ENCODE assay signal across 8 cellular contexts in genomic region chr2:218291318-218291933, GRCh38. TPM values are rescaled to one million over a fixed set of nuclear protein-coding genes. Genes with fewer than 3 reads are reported as not detected.
DNase-seq lines count a peak whose midpoint lies in the region; ATAC-seq, FAIRE-seq and TF ChIP-seq lines count a peak whose summit lies in the region.

No MANE protein-coding gene starts in this region.

- H3K27me3 Mint-ChIP-seq in brain: peaks cover 8% of the 10 kb centered on the region

- no peaks in the 10 kb centered on the region for H3K36me3 Mint-ChIP-seq in brain

- H3K36me3 ChIP-seq in HUES48 (ENCODE audit: control insufficient read depth, insufficient read depth, low read length) (no peaks in the 10 kb centered on the region), thyroid gland (no peaks in the 10 kb centered on the region)

- TF ChIP-seq POLR2A in A549 (IDR thresholded peaks at IDR 0.05; ENCODE audit: low read length) (no peak), thyroid gland (IDR thresholded peaks at IDR 0.05) (peak in 1 of 2 donors; percentile 24)

- peak overlapping the region; percentile 91 for H3K4me3 ChIP-seq in A549
- H3K4me3 ChIP-seq in HUES48 (ENCODE audit: low read depth, low read length): peak overlapping the region; percentile 66
- H3K4me3 ChIP-seq in thyroid gland (replicated peaks in 1 of 3): peak overlapping the region; percentile 15 to 76 (median 37)

- H3K9me3 ChIP-seq in A549 (no peaks in the 10 kb centered on the region), HUES48 (ENCODE audit: control insufficient read depth, insufficient read depth, low read length) (no peaks in the 10 kb centered on the region), thyroid gland (no peaks in the 10 kb centered on the region)

- H3K27ac ChIP-seq in A549 (peak overlapping the region; percentile 92 to 97), HUES48 (ENCODE audit: low read depth, low read length) (no peak overlapping the region), thyroid gland (peak overlapping the region; percentile 90 to 98 (median 97))

- no peak for TF ChIP-seq EP300 in A549 (IDR thresholded peaks at IDR 0.05)

- H3K27me3 ChIP-seq in HUES48 (ENCODE audit: control insufficient read depth, insufficient read depth, low read length) (no peaks in the 10 kb centered on the region; the same call in 1 of the 2 replicates), thyroid gland (no peaks in the 10 kb centered on the region)

- TF ChIP-seq RAD21 in A549 (conservative IDR thresholded peaks at IDR 0.05 in 1 of 2, IDR thresholded peaks at IDR 0.05 in 1 of 2): no peak

- POLR2A ChIA-PET in A549 (lab: Yijun Ruan, JAX): no interaction called here

- peak overlapping the region in 3 of 5 experiments; percentile 47 to 90 (median 70) for H3K27ac Mint-ChIP-seq in brain

- H3K9ac ChIP-seq in HUES48 (ENCODE audit: low read depth, low read length): no peak overlapping the region

- peaks cover 46% of the 10 kb centered on the region for H3K4me1 ChIP-seq in A549
- peaks cover 26% of the 10 kb centered on the region for H3K4me1 ChIP-seq in HUES48 (ENCODE audit: control insufficient read depth, insufficient read depth, low read length)
- H3K4me1 ChIP-seq in thyroid gland: peaks cover 84 to 90% of the 10 kb centered on the region in 2 donors

- peaks cover 50% of the 10 kb centered on the region for H3K4me1 Mint-ChIP-seq in brain

- ATAC-seq in A549: peak; percentile 5 to 16; a peak in 5 of 6 replicates
- ATAC-seq in left colon: peak; percentile 8

- FAIRE-seq in A549 (lab: Jason Lieb, UNC): no peak

- intact Hi-C loops in left colon (cut with DNase I, micrococcal nuclease): no loop called here
- intact Hi-C loops in thyroid gland (cut with DNase I): no loop called here

- WGBS in A549 (ENCODE audit: missing lambda C conversion rate): 47% methylated on average over 8 of the region's 8 CpGs
- 42% methylated on average over 8 of the region's 8 CpGs for WGBS in thyroid gland, 2 donors

- CTCF ChIA-PET in A549 (lab: Yijun Ruan, JAX): interaction anchor here (0.6 to 4.2 kb wide), 14 partner anchors 8 to 978 kb away, joined by 3 to 40 read pairs (median 8); partner anchors contain the start of genes AAMP, CATIP, PNKD and RNF25

- peak overlapping the region in 4 of 5 experiments; percentile 44 to 72 (median 60) for H3K4me3 Mint-ChIP-seq in brain

- DNase-seq in A549 (ENCODE audit: low read depth in 1 of 2, low spot score in 1 of 2) (no peak), left colon (peak in 1 of 2 donors; percentile 47), thyroid gland (peak in 1 of 2 donors; percentile 56), islet precursor cell (no peak), Kasumi-1 (lab: John Stamatoyannopoulos, UW) (no peak), T-helper 9 cell (no peak)

- no peaks in the 10 kb centered on the region for H3K9me3 Mint-ChIP-seq in brain

- peak overlapping the region; percentile 98 for H3K4me2 ChIP-seq in A549

- no peak for TF ChIP-seq CTCF in A549 (IDR thresholded peaks at IDR 0.05)
- TF ChIP-seq CTCF in brain (conservative IDR thresholded peaks at IDR 0.05): no peak
- TF ChIP-seq CTCF in thyroid gland (IDR thresholded peaks at IDR 0.05): no peak

TF ChIP-seq in A549, 52 proteins besides CTCF, POLR2A, EP300 and RAD21:
- TF ChIP-seq, protein P1, sequence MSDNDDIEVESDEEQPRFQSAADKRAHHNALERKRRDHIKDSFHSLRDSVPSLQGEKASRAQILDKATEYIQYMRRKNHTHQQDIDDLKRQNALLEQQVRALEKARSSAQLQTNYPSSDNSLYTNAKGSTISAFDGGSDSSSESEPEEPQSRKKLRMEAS (IDR thresholded peaks at IDR 0.05): no peak
- TF ChIP-seq TFCP2L1 (CRISPR knock-in tag; IDR thresholded peaks at IDR 0.05) (no peak), EHMT2 (IDR thresholded peaks at IDR 0.05; ENCODE audit: low read depth) (no peak)
TF ChIP-seq in A549: peak in this region for 0.

RNA-seq across cellular contexts. Expression of gene TMBIM1, which starts 0.9 kb away (rescaled TPM):
- polyA plus RNA-seq in A549 (2011; rRNA removed) (61.4 and 91.5 TPM in 2 replicates), A549 (2017; fragmentation: RNase III; extraction: RNeasy Plus Mini Kit Qiagen cat#74134 plus additional on column Dnase treatment) (66.6 to 72.1 TPM (median 70.4 TPM) in 3 replicates), brain (ENCODE audit: insufficient read depth, low read depth, low replicate concordance) (58.7 TPM)
- polyA plus RNA-seq in A549 (2012; cell fraction: cytosol; rRNA removed): 53.4 and 80.7 TPM in 2 replicates
- 65.6 and 87.6 TPM in 2 replicates for polyA plus RNA-seq in A549 (2012; cell fraction: nucleus; rRNA removed)
- 66.4 and 78.9 TPM in 2 replicates for polyA minus RNA-seq in A549 (2011; rRNA and poly(A)+ RNA removed)
- total RNA-seq in left colon (100 to 1,000 TPM; 317 to 426 TPM), thyroid gland (100 to 1,000 TPM; 272 to 341 (median 287) TPM)

RNA-seq across cellular contexts. Expression of gene PNKD, which starts 21.1 kb away (rescaled TPM):
- polyA plus RNA-seq in A549 (2011; rRNA removed) (46.2 and 52.6 TPM in 2 replicates), A549 (2017; fragmentation: RNase III; extraction: RNeasy Plus Mini Kit Qiagen cat#74134 plus additional on column Dnase treatment) (47.2 to 51.7 TPM (median 51.6 TPM) in 3 replicates), brain (ENCODE audit: insufficient read depth, low read depth, low replicate concordance) (119 TPM)
- 101 and 104 TPM in 2 replicates for polyA plus RNA-seq in A549 (2012; cell fraction: cytosol; rRNA removed)
- polyA plus RNA-seq in A549 (2012; cell fraction: nucleus; rRNA removed): 71.2 and 85.9 TPM in 2 replicates
- polyA minus RNA-seq in A549 (2011; rRNA and poly(A)+ RNA removed): 21.0 and 26.5 TPM in 2 replicates
- total RNA-seq in left colon (100 to 1,000 TPM; 103 to 119 TPM), thyroid gland (100 to 1,000 TPM in 1 of 4 donors, 10 to 100 TPM in 3; 57.0 to 110 (median 81.8) TPM)

RNA-seq across cellular contexts. Expression of gene AAMP, which starts 21.5 kb away (rescaled TPM):
- 71.3 and 82.0 TPM in 2 replicates for polyA plus RNA-seq in A549 (2011; rRNA removed)
- 178 and 187 TPM in 2 replicates for polyA plus RNA-seq in A549 (2012; cell fraction: cytosol; rRNA removed)
- 208 and 219 TPM in 2 replicates for polyA plus RNA-seq in A549 (2012; cell fraction: nucleus; rRNA removed)
- 165 to 173 TPM (median 168 TPM) in 3 replicates for polyA plus RNA-seq in A549 (2017; fragmentation: RNase III; extraction: RNeasy Plus Mini Kit Qiagen cat#74134 plus additional on column Dnase treatment)
- 53.9 and 65.4 TPM in 2 replicates for polyA minus RNA-seq in A549 (2011; rRNA and poly(A)+ RNA removed)
- 115 TPM for polyA plus RNA-seq in brain (ENCODE audit: insufficient read depth, low read depth, low replicate concordance)
- total RNA-seq in left colon: 10 to 100 TPM; 96.2 to 97.2 TPM
- 100 to 1,000 TPM in 3 of 4 donors, 10 to 100 TPM in 1; 86.9 to 175 (median 121) TPM for total RNA-seq in thyroid gland

RNA-seq across cellular contexts. Expression of gene GPBAR1, which starts 30.6 kb away (rescaled TPM):
- polyA plus RNA-seq in A549 (2011; rRNA removed): 0.05 and 0.06 TPM in 2 replicates
- 0.05 and 0.09 TPM in 2 replicates for polyA plus RNA-seq in A549 (2012; cell fraction: cytosol; rRNA removed)
- 0.73 and 0.77 TPM in 2 replicates for polyA plus RNA-seq in A549 (2012; cell fraction: nucleus; rRNA removed)
- 0.12 to 0.16 TPM (median 0.13 TPM) in 3 replicates for polyA plus RNA-seq in A549 (2017; fragmentation: RNase III; extraction: RNeasy Plus Mini Kit Qiagen cat#74134 plus additional on column Dnase treatment)
- 0.19 and 0.54 TPM in 2 replicates for polyA minus RNA-seq in A549 (2011; rRNA and poly(A)+ RNA removed)
- polyA plus RNA-seq in brain (ENCODE audit: insufficient read depth, low read depth, low replicate concordance): 0.39 TPM
- total RNA-seq in left colon: 1 to 10 TPM; 1.8 to 3.0 TPM
- 1 to 10 TPM in 2 of 4 donors, under 1 TPM in 2; 0.63 to 2.1 (median 1.4) TPM for total RNA-seq in thyroid gland

Comparison
In these comparisons a context has a peak if more than half of its experiments do, and no peak if none do; other contexts are left out.
1. H3K4me3 ChIP-seq: peak in every context shown above with its lines; median percentile 91 in A549; 66 in HUES48; 37 in thyroid gland.